22 cellular contexts compared by ENCODE assay signal in genomic region chr10:76969366-76969990, GRCh38.
"Had no signal": no experiment of that assay in that cellular context is flagged by ENCODE, and none has a peak within 500 bp of the region (broad histone marks: within the 10 kb centered on the region; RNA-seq: fewer than 3 reads in every experiment).

No MANE protein-coding gene starts in this region.

- H3K36me3 Mint-ChIP-seq: activated naive CD8-positive, alpha-beta T cell treated with anti-CD3 and anti-CD28 coated beads, Interleukin-2, amount 10 ng/mL, durations not matched to agents 7 days and 5 days; WTC11 had no signal

- H3K4me3 Mint-ChIP-seq: activated CD8-positive, alpha-beta T cell treated with anti-CD3 and anti-CD28 coated beads, Interleukin-2, amount 10 ng/mL, durations not matched to agents 7 days and 5 days; activated naive CD8-positive, alpha-beta T cell treated with anti-CD3 and anti-CD28 coated beads, Interleukin-2, amount 10 ng/mL, durations not matched to agents 7 days and 5 days; T-helper 1 cell treated with Interleukin-12 subunit alpha and Interleukin-12 subunit beta and Interleukin-4 antibody, amounts not matched to agents 30 μg/mL and 1 μg/mL, for 36 hours; WTC11 had no signal

- H3K27ac Mint-ChIP-seq: activated CD8-positive, alpha-beta T cell treated with anti-CD3 and anti-CD28 coated beads, Interleukin-2, amount 10 ng/mL, durations not matched to agents 7 days and 5 days; activated naive CD8-positive, alpha-beta T cell treated with anti-CD3 and anti-CD28 coated beads, Interleukin-2, amount 10 ng/mL, durations not matched to agents 7 days and 5 days; T-helper 1 cell treated with Interleukin-12 subunit alpha and Interleukin-12 subunit beta and Interleukin-4 antibody, amounts not matched to agents 30 μg/mL and 1 μg/mL, for 36 hours; WTC11 had no signal

- DNase-seq: activated CD4-positive, alpha-beta T cell treated with anti-CD3 and anti-CD28 coated beads for 48 hours; activated CD4-positive, alpha-beta T cell treated with anti-CD3 and anti-CD28 coated beads, Interleukin-2, amount 50 U/mL, for 4 hours; activated CD4-positive, CD25-positive, alpha-beta regulatory T cell treated with anti-CD3 and anti-CD28 coated beads, Interleukin-2, amount 50 U/mL, for 72 hours; activated CD8-positive, alpha-beta memory T cell treated with anti-CD3 and anti-CD28 coated beads, Interleukin-2, amount 50 U/mL, for 48 hours; activated CD8-positive, alpha-beta T cell treated with anti-CD3 and anti-CD28 coated beads, Interleukin-2, amount 10 ng/mL, durations not matched to agents 7 days and 5 days; activated naive CD4-positive, alpha-beta T cell treated with anti-CD3 and anti-CD28 coated beads, Interleukin-2, amount 50 U/mL, for 16 hours; activated naive CD8-positive, alpha-beta T cell treated with anti-CD3 and anti-CD28 coated beads, Interleukin-2, amount 10 ng/mL, durations not matched to agents 7 days and 5 days; activated T-cell treated with anti-CD3 and anti-CD28 coated beads, Interleukin-2, amount 50 U/mL, for 1 hour; adrenal gland; anterior cingulate cortex; Karpas-422; MM.1S; NCI-H1105; NCI-H1436; NCI-H1694 treated with DMSO at 0.1 percent for 48 hours; NCI-H2029 treated with DMSO at 0.1 percent for 48 hours; NCI-H526; NCI-H82; SIG-M5 had no signal

- H3K4me1 ChIP-seq: adrenal gland had no signal

- H3K4me3 ChIP-seq: adrenal gland, K562 had no signal

- H3K27me3 ChIP-seq: adrenal gland had no signal

- H3K36me3 ChIP-seq: adrenal gland had no signal

- H3K9me3 Mint-ChIP-seq: activated naive CD8-positive, alpha-beta T cell treated with anti-CD3 and anti-CD28 coated beads, Interleukin-2, amount 10 ng/mL, durations not matched to agents 7 days and 5 days; T-helper 1 cell treated with Interleukin-12 subunit alpha and Interleukin-12 subunit beta and Interleukin-4 antibody, amounts not matched to agents 30 μg/mL and 1 μg/mL, for 36 hours; WTC11 had no signal

- H3K27ac ChIP-seq: adrenal gland had no signal

- H3K9me3 ChIP-seq: adrenal gland had no signal

- H3K4me1 Mint-ChIP-seq: activated naive CD8-positive, alpha-beta T cell treated with anti-CD3 and anti-CD28 coated beads, Interleukin-2, amount 10 ng/mL, durations not matched to agents 7 days and 5 days had no signal

- ATAC-seq: activated CD8-positive, alpha-beta T cell treated with anti-CD3 and anti-CD28 coated beads, Interleukin-2, amount 10 ng/mL, durations not matched to agents 7 days and 5 days; K562; WTC11 had no signal
